ENCODE assay signal across 14 cellular contexts in genomic region chr2:64492272-64492671, GRCh38.
"Had no signal": no experiment of that assay in that cellular context is flagged by ENCODE, and none has a peak within 500 bp of the region (broad histone marks: within the 10 kb centered on the region; RNA-seq: fewer than 3 reads in every experiment).

No MANE protein-coding gene starts in this region.

- H3K9me3 Mint-ChIP-seq: dendritic cell treated with granulocyte-macrophage colony-stimulating factor and Interleukin-4, amounts not matched to agents 40 ng/mL and 50 ng/mL, for 4 days; memory B cell; mesothelial cell of epicardium; natural killer cell; neural crest cell had no signal

- H3K4me3 Mint-ChIP-seq: dendritic cell treated with granulocyte-macrophage colony-stimulating factor and Interleukin-4, amounts not matched to agents 40 ng/mL and 50 ng/mL, for 4 days; memory B cell; mesothelial cell of epicardium; natural killer cell; neural crest cell had no signal

- H3K36me3 Mint-ChIP-seq: memory B cell, mesothelial cell of epicardium, natural killer cell had no signal

- DNase-seq: effector CD4-positive, alpha-beta T cell; gastrocnemius medialis; heart right ventricle; hypothalamus; kidney glomerular epithelial cell; natural killer cell; right cardiac atrium; stimulated activated CD4-positive, alpha-beta T cell treated with anti-CD3 and anti-CD28 coated beads, Interleukin-2, amount 100 ng/mL, for 48 hours; stimulated activated naive CD4-positive, alpha-beta T cell treated with Interleukin-2 at 50 U/mL for 16 hours; transverse colon had no signal

- H3K27ac Mint-ChIP-seq: dendritic cell treated with granulocyte-macrophage colony-stimulating factor and Interleukin-4, amounts not matched to agents 40 ng/mL and 50 ng/mL, for 4 days; memory B cell; mesothelial cell of epicardium; natural killer cell had no signal
